ENCODE assay signal across 8 cellular contexts in the genomic region with DNA sequence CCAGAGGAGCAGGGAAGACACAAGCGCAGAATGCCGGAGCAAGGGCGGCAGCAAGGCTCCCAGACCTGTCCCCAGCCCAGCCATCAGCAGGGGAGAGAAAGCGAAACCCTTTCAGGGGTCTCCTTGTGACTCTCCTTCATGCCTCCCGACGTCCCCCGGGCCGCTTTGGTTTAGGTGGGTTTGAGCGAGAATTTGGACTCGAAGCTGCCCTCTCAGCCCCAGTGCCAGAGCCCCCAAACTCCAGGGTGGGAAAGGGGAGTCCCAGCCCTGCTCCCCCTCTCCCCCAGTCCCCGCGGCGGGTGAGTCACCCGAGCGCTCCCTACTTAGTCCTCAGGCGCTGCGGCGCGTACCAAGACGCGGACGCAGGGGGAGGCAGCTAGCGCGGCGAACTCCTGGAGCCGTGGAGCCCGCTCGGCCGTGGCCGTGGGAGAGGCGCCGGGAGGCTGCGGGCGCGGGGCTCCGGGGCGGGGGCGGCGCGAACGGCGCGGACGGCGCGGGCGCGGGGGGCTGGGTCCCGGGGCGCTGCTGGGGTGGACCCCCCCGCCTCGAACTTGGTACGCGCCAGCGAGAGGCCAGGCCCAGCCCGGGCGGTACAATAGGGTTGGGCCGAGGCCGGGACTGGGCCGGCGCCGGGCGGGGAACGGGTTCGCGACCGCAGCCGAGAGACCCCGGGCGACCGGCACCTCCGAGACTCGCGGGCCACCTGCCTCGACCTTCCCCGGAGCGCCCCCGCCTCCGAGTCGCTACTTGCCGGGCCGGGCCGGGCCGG. TPM values are rescaled to one million over a fixed set of nuclear protein-coding genes. Genes with fewer than 3 reads are reported as not detected.
DNase-seq lines count a peak whose midpoint lies in the region; ATAC-seq, FAIRE-seq and TF ChIP-seq lines count a peak whose summit lies in the region.

TSS of gene MAP7D1 (plus strand) at position 601 of the 769 bp plus-strand sequence. CDS start 258 bp downstream, outside the sequence.

- no peaks in the 10 kb centered on the region for H3K27me3 ChIP-seq in neutrophil

- H3K36me3 ChIP-seq in neutrophil = no peaks in the 10 kb centered on the region

- H3K27ac ChIP-seq in neutrophil = peak within 1 kb of the TSS; percentile 99
- peak within 1 kb of the TSS; percentile 99 for H3K27ac ChIP-seq in substantia nigra (ENCODE audit: low read depth, low read length, poor library complexity, severe bottlenecking)

- peak within 1 kb of the TSS; percentile 85 to 96 for H3K4me3 ChIP-seq in neutrophil (ENCODE audit: low read depth in 1 of 2, low read length in 1 of 2)

- no peak for FAIRE-seq in frontal cortex (lab: Jason Lieb, UNC)

- no peaks in the 10 kb centered on the region for H3K9me3 ChIP-seq in neutrophil

- peak; percentile 43 for ATAC-seq in GM21526 (IDR thresholded peaks at IDR 0.05; ENCODE audit: low FRiP score, unreplicated experiment)

- in situ Hi-C loops in KBM-7 (cut with MboI; ENCODE audit: low pct_unique_long_range_greater_than_20kb, low sequenced_read_pairs) = no loop called here
- in situ Hi-C loops in SK-MEL-5 (cut with HindIII; ENCODE audit: low pct_unique_long_range_greater_than_20kb, low sequenced_read_pairs) = no loop called here

- DNase-seq in DMS 273 (lab: John Stamatoyannopoulos, UW; ENCODE audit: unreplicated experiment) = peak; percentile 94
- peak; percentile 68 for DNase-seq in KBM-7
- peak; percentile 58 for DNase-seq in SK-MEL-5 (ENCODE audit: low read depth, low spot score)
- peak; percentile 73 for DNase-seq in activated gamma-delta T cell treated with anti-CD3 and anti-CD28 coated beads, Interleukin-2, amount 50 U/mL, for 16 hours (ENCODE audit: low read depth)
- peak; percentile 86 to 89 for DNase-seq in frontal cortex (ENCODE audit: low spot score in 2 of 2)
- peak; percentile 41 to 100 (median 90) for DNase-seq in substantia nigra (lab: John Stamatoyannopoulos, UW)

- peaks cover 60 to 64% of the 10 kb centered on the region in 2 experiments for H3K4me1 ChIP-seq in neutrophil (ENCODE audit: control insufficient read depth in 1 of 2, insufficient read depth in 1 of 2, low read depth in 1 of 2, low read length in 1 of 2)

- TF ChIP-seq CTCF in neutrophil (IDR thresholded peaks at IDR 0.05) = no peak

RNA-seq across cellular contexts. Expression of gene MAP7D1, which starts in this region (rescaled TPM):
- 43.2 and 45.8 TPM in 2 replicates for total RNA-seq in SK-MEL-5 (2014; rRNA removed; shearing (Covaris generic))
- polyA plus RNA-seq in SK-MEL-5 (2015; cell fraction: cytosol; rRNA removed) = 90.0 and 109 TPM in 2 replicates
- polyA plus RNA-seq in SK-MEL-5 (2015; cell fraction: nucleus; rRNA removed) = 52.1 and 68.9 TPM in 2 replicates
- total RNA-seq in frontal cortex = 70.1 TPM

Comparison
In these comparisons a context has a peak if more than half of its experiments do, and no peak if none do; other contexts are left out.
1. Peak in every context shown above with its lines: DNase-seq, ATAC-seq, H3K4me3 ChIP-seq and H3K27ac ChIP-seq.